In the genomic region with DNA sequence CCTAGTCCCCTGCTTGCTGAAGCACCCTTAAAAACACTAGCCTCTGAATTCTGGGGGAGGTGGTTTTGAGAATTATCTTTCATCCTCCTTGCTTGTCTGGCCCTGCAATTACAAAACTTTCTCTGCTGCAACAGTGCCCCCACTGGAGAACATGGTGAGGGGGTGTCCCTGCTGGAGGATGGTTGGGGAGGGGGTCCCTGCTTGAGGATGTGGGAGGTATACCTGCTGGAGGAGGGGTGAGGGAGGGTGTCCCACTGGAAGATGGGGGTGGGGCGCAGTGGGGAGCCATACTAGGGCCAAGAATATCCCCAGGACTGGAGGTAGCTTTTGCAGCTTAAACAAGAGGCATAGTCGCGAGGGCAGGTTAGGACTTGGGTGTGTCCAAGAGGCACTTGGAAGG, we compare ENCODE assay signal across 11 cellular contexts. TPM values are rescaled to one million over a fixed set of nuclear protein-coding genes. Genes with fewer than 3 reads are reported as not detected.
A peak's percentile ranks its signal among the peaks of the same experiment; 100 is the strongest.
DNase-seq lines count a peak whose midpoint lies in the region; ATAC-seq and TF ChIP-seq lines count a peak whose summit lies in the region.
"Had no signal": no experiment of that assay in that cellular context is flagged by ENCODE, and none has a peak within 500 bp of the region (broad histone marks: within the 10 kb centered on the region; RNA-seq: fewer than 3 reads in every experiment).

No MANE protein-coding gene starts in this region.

- H2BK12ac ChIP-seq in H9 (ENCODE audit: insufficient read length, low read depth, low read length), result no peak overlapping the region

- H3K23me2 ChIP-seq in H9 (ENCODE audit: insufficient read length, low read depth, low read length, poor library complexity, severe bottlenecking), result no peaks in the 10 kb centered on the region

- H3K27me3 Mint-ChIP-seq in H9 (ENCODE audit: low read depth), result peaks cover 20% of the 10 kb centered on the region
- H3K27me3 Mint-ChIP-seq: activated naive CD4-positive, alpha-beta T cell treated with anti-CD3 and anti-CD28 coated beads, Interleukin-2, amount 50 U/mL, for 24 hours; CD8-positive, alpha-beta memory T cell had no signal

- H3K27me3 ChIP-seq in BLaER1 (no peaks in the 10 kb centered on the region), H9 (ENCODE audit: insufficient read depth, low read length) (no peaks in the 10 kb centered on the region; the same call in 1 of the 2 replicates), ascending aorta (no peaks in the 10 kb centered on the region), lower lobe of right lung (ENCODE audit: low read depth) (no peaks in the 10 kb centered on the region)

- H3K4me2 ChIP-seq in BLaER1, result no peak overlapping the region
- H3K4me2 ChIP-seq in H9 (ENCODE audit: insufficient read depth, insufficient read length, low read length), result no peak overlapping the region

- no peak overlapping the region for H2BK5ac ChIP-seq in H9 (ENCODE audit: insufficient read length, low read length)

- no peak overlapping the region for H3K23ac ChIP-seq in H9 (ENCODE audit: insufficient read length, low read depth, low read length)

- H3K79me1 ChIP-seq in H9 (ENCODE audit: insufficient read depth, low read depth, low read length, poor library complexity, severe bottlenecking), result no peaks in the 10 kb centered on the region

- H3T11ph ChIP-seq in H9 (ENCODE audit: low read length), result no peak overlapping the region

- H3K9me3 Mint-ChIP-seq in H9, result no peaks in the 10 kb centered on the region; a peak in 1 of 5 replicates
- H3K9me3 Mint-ChIP-seq: activated naive CD4-positive, alpha-beta T cell treated with anti-CD3 and anti-CD28 coated beads, Interleukin-2, amount 50 U/mL, for 24 hours; CD8-positive, alpha-beta memory T cell had no signal

- no peak overlapping the region for H2BK20ac ChIP-seq in H9 (ENCODE audit: low read depth, low read length, poor library complexity, severe bottlenecking)

- no CpG with 5 or more reads among the region's 3 CpGs for WGBS in H9 (ENCODE audit: extremely low coverage, insufficient read length, low lambda C conversion rate)

- H3K79me2 ChIP-seq in H9 (ENCODE audit: insufficient read depth, low read length), result no peaks in the 10 kb centered on the region

- peaks cover 12 to 23% of the 10 kb centered on the region in 2 experiments for H3K4me1 Mint-ChIP-seq in H9

- no peak overlapping the region for H4K5ac ChIP-seq in H9 (ENCODE audit: insufficient read length, low read depth, low read length)

- no peak overlapping the region for H4K8ac ChIP-seq in H9 (replicated peaks; ENCODE audit: insufficient read length, low read depth, low read length)

- peaks cover 5 to 6% (median 5%) of the 10 kb centered on the region in 3 experiments; a peak in 5 of 7 replicates for H3K36me3 Mint-ChIP-seq in H9 (ENCODE audit: insufficient read depth in 1 of 3, low read depth in 3 of 3)

- H3K36me3 ChIP-seq in BLaER1 (peaks cover 4% of the 10 kb centered on the region), ascending aorta (peaks cover 0 to 2% of the 10 kb centered on the region in 2 donors), lower lobe of right lung (peaks cover under 1% of the 10 kb centered on the region)

- H3K56ac ChIP-seq in H9 (ENCODE audit: insufficient read length, low read depth, low read length), result no peak overlapping the region

- H3K27ac ChIP-seq in BLaER1 (0 out of 2 replicates have a peak overlapping the region, but pooled peaks have one; percentile 7), H9 (ENCODE audit: insufficient read length, low read depth, low read length) (no peak overlapping the region), ascending aorta (peak overlapping the region; percentile 91 to 100), lower lobe of right lung (peak overlapping the region; percentile 2)

- H3K9me3 ChIP-seq in BLaER1 (no peaks in the 10 kb centered on the region), H9 (ENCODE audit: control insufficient read depth, low read depth, low read length) (no peaks in the 10 kb centered on the region), ascending aorta (no peaks in the 10 kb centered on the region), lower lobe of right lung (no peaks in the 10 kb centered on the region)

- H4K20me1 ChIP-seq in BLaER1 (no peaks in the 10 kb centered on the region; the same call in 1 of the 2 replicates), H9 (ENCODE audit: control insufficient read depth, insufficient read depth, insufficient read length) (no peaks in the 10 kb centered on the region)

- peaks cover 56% of the 10 kb centered on the region for H3K4me1 ChIP-seq in BLaER1
- peaks cover 4% of the 10 kb centered on the region; the same call in 1 of the 2 replicates for H3K4me1 ChIP-seq in H9 (ENCODE audit: insufficient read depth, low read length)
- peaks cover 34 to 77% of the 10 kb centered on the region in 2 donors for H3K4me1 ChIP-seq in ascending aorta
- peaks cover 28% of the 10 kb centered on the region for H3K4me1 ChIP-seq in lower lobe of right lung

- peak; percentile 42 for TF ChIP-seq CTCF in H9 (conservative IDR thresholded peaks at IDR 0.05)
- no peak for TF ChIP-seq CTCF in ascending aorta (IDR thresholded peaks at IDR 0.05)
- TF ChIP-seq CTCF in lower lobe of right lung (IDR thresholded peaks at IDR 0.05), result no peak

- H2AK5ac ChIP-seq in H9 (ENCODE audit: insufficient read length, low read length), result no peak overlapping the region

- H3K9ac ChIP-seq in BLaER1 (no peak overlapping the region), H9 (ENCODE audit: extremely low read depth, insufficient read length, low read length) (no peak overlapping the region)

- H3K4me3 Mint-ChIP-seq in H9, result no peak overlapping the region
- H3K4me3 Mint-ChIP-seq: activated naive CD4-positive, alpha-beta T cell treated with anti-CD3 and anti-CD28 coated beads, Interleukin-2, amount 50 U/mL, for 24 hours had no signal

- no peak overlapping the region for H2BK15ac ChIP-seq in H9 (ENCODE audit: low read depth, low read length)

- DNase-seq in H9 (no peak), ascending aorta (ENCODE audit: low spot score in 2 of 2) (no peak), lower lobe of right lung (peak; percentile 35), globus pallidus (ENCODE audit: low spot score) (no peak), NCI-H82 treated with DMSO at 0.1 percent for 48 hours (lab: John Stamatoyannopoulos, UW; ENCODE audit: unreplicated experiment) (no peak), KG1 (lab: John Stamatoyannopoulos, UW) (no peak), H4 (ENCODE audit: low spot score) (no peak)

- ATAC-seq in lower lobe of right lung, result no peak

- H2AFZ ChIP-seq in H9 (ENCODE audit: low read length), result no peak overlapping the region

- peak overlapping the region; percentile 16 for H3K18ac ChIP-seq in H9 (ENCODE audit: insufficient read length, low read depth, low read length)

- H3K27ac Mint-ChIP-seq in H9, result no peak overlapping the region; a peak in 1 of 7 replicates
- H3K27ac Mint-ChIP-seq: activated naive CD4-positive, alpha-beta T cell treated with anti-CD3 and anti-CD28 coated beads, Interleukin-2, amount 50 U/mL, for 24 hours had no signal

- H3K14ac ChIP-seq in H9 (ENCODE audit: insufficient read depth, low read length), result no peak overlapping the region

- no peak overlapping the region for H3K4me3 ChIP-seq in BLaER1
- no peak overlapping the region for H3K4me3 ChIP-seq in ascending aorta
- no peak overlapping the region for H3K4me3 ChIP-seq in lower lobe of right lung

- H3K4ac ChIP-seq in H9 (ENCODE audit: low read depth, low read length), result no peak overlapping the region

- H4K91ac ChIP-seq in H9 (ENCODE audit: insufficient read length, low read depth, low read length), result no peak overlapping the region

- intact Hi-C loops in ascending aorta (cut with DNase I), result no loop called here
- intact Hi-C loops in lower lobe of right lung (cut with DNase I), result no loop called here

- H2BK120ac ChIP-seq in H9 (ENCODE audit: low read depth, low read length, poor library complexity, severe bottlenecking), result no peak overlapping the region

RNA-seq across cellular contexts. Expression of a gene that starts 3.2 kb away (rescaled TPM):
- total RNA-seq in H9 (2021), result 18.7 and 24.5 TPM in 2 replicates
- total RNA-seq in ascending aorta, result 58.8 TPM
- total RNA-seq in lower lobe of right lung, result 24.2 TPM
- total RNA-seq in H4 (2014; rRNA removed; shearing (Covaris generic)), result 7.4 and 7.7 TPM in 2 replicates

RNA-seq across cellular contexts. Expression of a gene that starts 18.6 kb away (rescaled TPM):
- 49.1 and 49.3 TPM in 2 replicates for total RNA-seq in H9 (2021)
- 1,349 TPM for total RNA-seq in ascending aorta
- total RNA-seq in lower lobe of right lung, result 82.5 TPM
- 0.06 TPM in 1 of 2 replicates, not detected in the other for total RNA-seq in H4 (2014; rRNA removed; shearing (Covaris generic))
- total RNA-seq: NCI-H460 had no signal

RNA-seq across cellular contexts. Expression of a gene that starts 20.2 kb away (rescaled TPM):
- 5.6 and 8.7 TPM in 2 replicates for total RNA-seq in H9 (2021)
- total RNA-seq in ascending aorta, result not detected
- total RNA-seq in lower lobe of right lung, result 0.44 TPM
- total RNA-seq in H4 (2014; rRNA removed; shearing (Covaris generic)), result not detected in 2 replicates
- total RNA-seq: NCI-H460 had no signal

RNA-seq across cellular contexts. Expression of a gene that starts 37.8 kb away (rescaled TPM):
- total RNA-seq in H9 (2021) (126 and 131 TPM in 2 replicates), ascending aorta (97.0 TPM), lower lobe of right lung (48.3 TPM)
- 185 and 198 TPM in 2 replicates for total RNA-seq in H4 (2014; rRNA removed; shearing (Covaris generic))

RNA-seq across cellular contexts. Expression of a gene that starts 41.0 kb away (rescaled TPM):
- 51.3 and 52.8 TPM in 2 replicates for total RNA-seq in H9 (2021)
- total RNA-seq in ascending aorta, result 177 TPM
- 109 TPM for total RNA-seq in lower lobe of right lung
- 183 and 196 TPM in 2 replicates for total RNA-seq in H4 (2014; rRNA removed; shearing (Covaris generic))

Comparison
In these comparisons a context has a peak if more than half of its experiments do, and no peak if none do; other contexts are left out.
1. RNA of a gene that starts 18.6 kb away (total RNA-seq): 1,349 TPM in ascending aorta (single experiment), 82.5 TPM in lower lobe of right lung (single experiment) and 49.1 to 49.3 TPM in H9; 0.06 TPM in H4; every median in the first group is over 10 times any median in the second.